24 cellular contexts compared by ENCODE assay signal in genomic region chr14:93146119-93146518, GRCh38. TPM values are rescaled to one million over a fixed set of nuclear protein-coding genes. Genes with fewer than 3 reads are reported as not detected.
A peak's percentile ranks its signal among the peaks of the same experiment; 100 is the strongest.
DNase-seq lines count a peak whose midpoint lies in the region; ATAC-seq and TF ChIP-seq lines count a peak whose summit lies in the region.
"Had no signal": no experiment of that assay in that cellular context is flagged by ENCODE, and none has a peak within 500 bp of the region (broad histone marks: within the 10 kb centered on the region; RNA-seq: fewer than 3 reads in every experiment).

No MANE protein-coding gene starts in this region.

- no peaks in the 10 kb centered on the region for H3K27me3 Mint-ChIP-seq in activated CD8-positive, alpha-beta memory T cell treated with anti-CD3 and anti-CD28 coated beads, Interleukin-2, amount 10 ng/mL, durations not matched to agents 7 days and 5 days
- no peaks in the 10 kb centered on the region for H3K27me3 Mint-ChIP-seq in activated T-helper 2 cell treated with anti-CD3 and anti-CD28 coated beads, Interferon-gamma antibody, Interleukin-2, Interleukin-4, amounts not matched to agents 10 μg/mL and 5 μg/mL and 100 μg/mL, durations not matched to agents 14 hours and 24 hours and 36 hours (ENCODE audit: low read depth)
- H3K27me3 Mint-ChIP-seq in MCF 10A (ENCODE audit: insufficient read depth, unreplicated experiment) = no peaks in the 10 kb centered on the region

- ATAC-seq in activated CD8-positive, alpha-beta memory T cell treated with anti-CD3 and anti-CD28 coated beads, Interleukin-2, amount 10 ng/mL, durations not matched to agents 7 days and 5 days = peak; percentile 79
- ATAC-seq in GM18867 (IDR thresholded peaks at IDR 0.05; ENCODE audit: unreplicated experiment) = peak; percentile 66
- ATAC-seq in HG02840 (IDR thresholded peaks at IDR 0.05; ENCODE audit: low FRiP score, unreplicated experiment) = peak; percentile 72
- no peak for ATAC-seq in sciatic nerve

- CTCF ChIA-PET in activated CD8-positive, alpha-beta memory T cell treated with anti-CD3 and anti-CD28 coated beads, Interleukin-2, amount 10 ng/mL, durations not matched to agents 7 days and 5 days (lab: Charles Lee) = interaction anchor here (0.8 to 2.7 kb wide), 8 partner anchors 9 to 194 kb away, joined by 3 to 11 read pairs (median 4); partner anchors contain the start of genes GON7, ITPK1 and UBR7
- CTCF ChIA-PET in MCF 10A (lab: Yijun Ruan, JAX) (interaction anchor here (0.5 to 19.4 kb wide), 9 partner anchors 8 to 298 kb away, joined by 3 to 336 read pairs (median 3); partner anchors contain the start of gene ITPK1), HEK293T (lab: Yijun Ruan, JAX) (interaction anchor here (1.1 to 2.1 kb wide), 3 partner anchors 14 to 33 kb away, joined by 4 to 8 read pairs (median 5); no protein-coding TSS in a partner anchor)

- peaks cover 17% of the 10 kb centered on the region for H3K4me1 Mint-ChIP-seq in activated CD8-positive, alpha-beta memory T cell treated with anti-CD3 and anti-CD28 coated beads, Interleukin-2, amount 10 ng/mL, durations not matched to agents 7 days and 5 days
- peaks cover 8% of the 10 kb centered on the region for H3K4me1 Mint-ChIP-seq in activated T-helper 2 cell treated with anti-CD3 and anti-CD28 coated beads, Interferon-gamma antibody, Interleukin-2, Interleukin-4, amounts not matched to agents 10 μg/mL and 5 μg/mL and 100 μg/mL, durations not matched to agents 14 hours and 24 hours and 36 hours (ENCODE audit: low read depth)
- peaks cover 10% of the 10 kb centered on the region for H3K4me1 Mint-ChIP-seq in MCF 10A (ENCODE audit: insufficient read depth, unreplicated experiment)
- H3K4me1 Mint-ChIP-seq: endodermal cell, immature natural killer cell had no signal

- TF ChIP-seq CTCF in MCF 10A (IDR thresholded peaks at IDR 0.05; ENCODE audit: unreplicated experiment) = no peak

- no TSS peak for BruUV-seq in MCF 10A (replicated peaks; lab: Mats Ljungman, UMichigan)

- intact Hi-C loops in activated T-helper 2 cell treated with anti-CD3 and anti-CD28 coated beads, Interferon-gamma antibody, Interleukin-2, Interleukin-4, amounts not matched to agents 10 μg/mL and 5 μg/mL and 100 μg/mL, durations not matched to agents 14 hours and 24 hours and 36 hours (cut with micrococcal nuclease) = no loop called here
- intact Hi-C loops in MCF 10A (cut with micrococcal nuclease) (no loop called here), sciatic nerve (cut with DNase I) (no loop called here)

- POLR2A ChIA-PET in MCF 10A (lab: Yijun Ruan, JAX) (interaction anchor here (1.8 kb wide), 1 partner anchor 32 kb away, joined by 5 read pairs; no protein-coding TSS in a partner anchor), HEK293T (lab: Yijun Ruan, JAX) (no interaction called here)

- peak overlapping the region; percentile 1 for H3K4me3 Mint-ChIP-seq in activated CD8-positive, alpha-beta memory T cell treated with anti-CD3 and anti-CD28 coated beads, Interleukin-2, amount 10 ng/mL, durations not matched to agents 7 days and 5 days
- no peak overlapping the region for H3K4me3 Mint-ChIP-seq in activated T-helper 2 cell treated with anti-CD3 and anti-CD28 coated beads, Interferon-gamma antibody, Interleukin-2, Interleukin-4, amounts not matched to agents 10 μg/mL and 5 μg/mL and 100 μg/mL, durations not matched to agents 14 hours and 24 hours and 36 hours (ENCODE audit: low read depth)
- no peak overlapping the region for H3K4me3 Mint-ChIP-seq in MCF 10A (ENCODE audit: unreplicated experiment)
- H3K4me3 Mint-ChIP-seq: activated naive CD4-positive, alpha-beta T cell treated with anti-CD3 and anti-CD28 coated beads for 36 hours; endodermal cell; immature natural killer cell; T-helper 1 cell treated with Interleukin-12 subunit alpha and Interleukin-12 subunit beta and Interleukin-4 antibody, amounts not matched to agents 30 μg/mL and 1 μg/mL, for 36 hours had no signal

- H3K36me3 Mint-ChIP-seq in activated CD8-positive, alpha-beta memory T cell treated with anti-CD3 and anti-CD28 coated beads, Interleukin-2, amount 10 ng/mL, durations not matched to agents 7 days and 5 days = no peaks in the 10 kb centered on the region
- H3K36me3 Mint-ChIP-seq in activated T-helper 2 cell treated with anti-CD3 and anti-CD28 coated beads, Interferon-gamma antibody, Interleukin-2, Interleukin-4, amounts not matched to agents 10 μg/mL and 5 μg/mL and 100 μg/mL, durations not matched to agents 14 hours and 24 hours and 36 hours (ENCODE audit: low read depth) = no peaks in the 10 kb centered on the region
- no peaks in the 10 kb centered on the region for H3K36me3 Mint-ChIP-seq in MCF 10A (ENCODE audit: insufficient read depth, unreplicated experiment)
- H3K36me3 Mint-ChIP-seq: immature natural killer cell had no signal

- peak; percentile 65 for DNase-seq in activated CD8-positive, alpha-beta memory T cell treated with anti-CD3 and anti-CD28 coated beads, Interleukin-2, amount 10 ng/mL, durations not matched to agents 7 days and 5 days
- DNase-seq in activated CD8-positive, alpha-beta memory T cell treated with anti-CD3 and anti-CD28 coated beads, Interleukin-2, amount 50 U/mL, for 48 hours = no peak
- no peak for DNase-seq in activated T-helper 2 cell treated with anti-CD3 and anti-CD28 coated beads, Interferon-gamma antibody, Interleukin-2, Interleukin-4, amounts not matched to agents 10 μg/mL and 5 μg/mL and 100 μg/mL, durations not matched to agents 14 hours and 24 hours and 36 hours (ENCODE audit: low spot score)
- DNase-seq in MCF 10A (ENCODE audit: unreplicated experiment) = no peak
- DNase-seq in sciatic nerve (ENCODE audit: low spot score) = no peak
- DNase-seq in HEK293T (ENCODE audit: extremely low spot score) = no peak
- DNase-seq: activated CD8-positive, alpha-beta memory T cell treated with anti-CD3 and anti-CD28 coated beads, Interleukin-2, amount 50 U/mL, for 4 hours; activated naive CD4-positive, alpha-beta T cell treated with anti-CD3 and anti-CD28 coated beads for 36 hours; amygdala; endodermal cell; foreskin melanocyte; immature natural killer cell; left ventricle myocardium inferior; NCI-H1048; NCI-H187; NCI-H69; occipital lobe; small intestine; stimulated activated CD4-positive, alpha-beta T cell treated with anti-CD3 and anti-CD28 coated beads, Interleukin-2, amount 100 ng/mL, for 24 hours; testis; uterus had no signal

- H3K27ac Mint-ChIP-seq in activated CD8-positive, alpha-beta memory T cell treated with anti-CD3 and anti-CD28 coated beads, Interleukin-2, amount 10 ng/mL, durations not matched to agents 7 days and 5 days = peak overlapping the region; percentile 78
- peak overlapping the region; percentile 54 for H3K27ac Mint-ChIP-seq in activated T-helper 2 cell treated with anti-CD3 and anti-CD28 coated beads, Interferon-gamma antibody, Interleukin-2, Interleukin-4, amounts not matched to agents 10 μg/mL and 5 μg/mL and 100 μg/mL, durations not matched to agents 14 hours and 24 hours and 36 hours
- H3K27ac Mint-ChIP-seq in MCF 10A (ENCODE audit: low read depth, unreplicated experiment) = no peak overlapping the region
- H3K27ac Mint-ChIP-seq: activated naive CD4-positive, alpha-beta T cell treated with anti-CD3 and anti-CD28 coated beads for 36 hours; endodermal cell; immature natural killer cell; T-helper 1 cell treated with Interleukin-12 subunit alpha and Interleukin-12 subunit beta and Interleukin-4 antibody, amounts not matched to agents 30 μg/mL and 1 μg/mL, for 36 hours had no signal

- no peaks in the 10 kb centered on the region for H3K9me3 Mint-ChIP-seq in activated CD8-positive, alpha-beta memory T cell treated with anti-CD3 and anti-CD28 coated beads, Interleukin-2, amount 10 ng/mL, durations not matched to agents 7 days and 5 days (ENCODE audit: low read depth)
- H3K9me3 Mint-ChIP-seq in activated T-helper 2 cell treated with anti-CD3 and anti-CD28 coated beads, Interferon-gamma antibody, Interleukin-2, Interleukin-4, amounts not matched to agents 10 μg/mL and 5 μg/mL and 100 μg/mL, durations not matched to agents 14 hours and 24 hours and 36 hours = no peaks in the 10 kb centered on the region
- H3K9me3 Mint-ChIP-seq in MCF 10A (ENCODE audit: unreplicated experiment) = no peaks in the 10 kb centered on the region
- H3K9me3 Mint-ChIP-seq: activated naive CD4-positive, alpha-beta T cell treated with anti-CD3 and anti-CD28 coated beads for 36 hours; endodermal cell; immature natural killer cell; T-helper 1 cell treated with Interleukin-12 subunit alpha and Interleukin-12 subunit beta and Interleukin-4 antibody, amounts not matched to agents 30 μg/mL and 1 μg/mL, for 36 hours had no signal

TF ChIP-seq in HEK293T, 16 proteins besides CTCF, POLR2A, EP300 and RAD21:
- TF ChIP-seq HDGF (IDR thresholded peaks at IDR 0.05; ENCODE audit: borderline replicate concordance) (no peak), ZNF384 (IDR thresholded peaks at IDR 0.05) (no peak), SP1 (IDR thresholded peaks at IDR 0.05) (no peak), TARDBP (IDR thresholded peaks at IDR 0.05) (no peak), NFRKB (IDR thresholded peaks at IDR 0.05) (no peak)
TF ChIP-seq in HEK293T: peak in this region for 0.

RNA-seq across cellular contexts. Expression of gene ITPK1, which starts 30.4 kb away (rescaled TPM):
- total RNA-seq in activated CD8-positive, alpha-beta memory T cell treated with anti-CD3 and anti-CD28 coated beads, Interleukin-2, amount 10 ng/mL, durations not matched to agents 7 days and 5 days = 100 to 1,000 TPM in 1 of 2 experiments, 10 to 100 TPM in 1; 96.1 to 103 TPM
- total RNA-seq in activated T-helper 2 cell treated with anti-CD3 and anti-CD28 coated beads, Interferon-gamma antibody, Interleukin-2, Interleukin-4, amounts not matched to agents 10 μg/mL and 5 μg/mL and 100 μg/mL, durations not matched to agents 14 hours and 24 hours and 36 hours = 66.9 and 70.8 TPM in 2 replicates
- total RNA-seq in MCF 10A (2022) (84.7 and 133 TPM in 2 replicates), sciatic nerve (118 TPM)

RNA-seq across cellular contexts. Expression of gene MOAP1, which starts 38.6 kb away (rescaled TPM):
- total RNA-seq in activated CD8-positive, alpha-beta memory T cell treated with anti-CD3 and anti-CD28 coated beads, Interleukin-2, amount 10 ng/mL, durations not matched to agents 7 days and 5 days = 10 to 100 TPM; 18.2 to 19.5 TPM
- 17.8 and 18.7 TPM in 2 replicates for total RNA-seq in activated T-helper 2 cell treated with anti-CD3 and anti-CD28 coated beads, Interferon-gamma antibody, Interleukin-2, Interleukin-4, amounts not matched to agents 10 μg/mL and 5 μg/mL and 100 μg/mL, durations not matched to agents 14 hours and 24 hours and 36 hours
- 17.5 and 22.1 TPM in 2 replicates for total RNA-seq in MCF 10A (2022)
- 22.9 TPM for total RNA-seq in sciatic nerve

RNA-seq across cellular contexts. Expression of gene LYSET, which starts 39.0 kb away (rescaled TPM):
- total RNA-seq in activated CD8-positive, alpha-beta memory T cell treated with anti-CD3 and anti-CD28 coated beads, Interleukin-2, amount 10 ng/mL, durations not matched to agents 7 days and 5 days = 1 to 10 TPM; 6.3 to 9.7 TPM
- total RNA-seq in activated T-helper 2 cell treated with anti-CD3 and anti-CD28 coated beads, Interferon-gamma antibody, Interleukin-2, Interleukin-4, amounts not matched to agents 10 μg/mL and 5 μg/mL and 100 μg/mL, durations not matched to agents 14 hours and 24 hours and 36 hours = 12.2 and 13.4 TPM in 2 replicates
- 14.3 and 15.4 TPM in 2 replicates for total RNA-seq in MCF 10A (2022)
- total RNA-seq in sciatic nerve = 15.8 TPM
